In the genomic region with DNA sequence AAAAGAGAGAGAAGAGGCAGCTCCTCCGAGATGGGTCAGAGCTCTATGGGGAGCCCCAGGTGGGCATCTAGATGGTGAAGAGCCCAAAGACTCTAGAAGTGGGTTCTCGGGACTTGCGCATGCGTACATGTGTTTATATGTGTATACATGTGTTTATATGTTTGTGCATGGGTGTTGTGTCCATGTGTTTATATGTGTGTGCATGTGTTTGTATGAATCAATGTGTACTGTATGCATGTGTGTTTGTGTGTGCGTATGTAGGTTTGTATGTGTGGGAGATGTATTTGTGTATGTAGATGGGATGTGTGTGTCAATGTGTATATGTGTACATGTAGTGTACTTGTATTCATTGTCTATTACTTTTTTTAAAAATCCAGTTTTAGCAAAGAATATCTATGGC, we compare ENCODE assay signal across 16 cellular contexts. TPM values are rescaled to one million over a fixed set of nuclear protein-coding genes. Genes with fewer than 3 reads are reported as not detected.
A peak's percentile ranks its signal among the peaks of the same experiment; 100 is the strongest.
DNase-seq lines count a peak whose midpoint lies in the region; ATAC-seq, FAIRE-seq and TF ChIP-seq lines count a peak whose summit lies in the region.
"Had no signal": no experiment of that assay in that cellular context is flagged by ENCODE, and none has a peak within 500 bp of the region (broad histone marks: within the 10 kb centered on the region; RNA-seq: fewer than 3 reads in every experiment).

No MANE protein-coding gene starts in this region.

- H2AFZ ChIP-seq in OCI-LY3 (ENCODE audit: low read depth, low read length) = no peak overlapping the region

- peak overlapping the region; percentile 82 for H3K4me2 ChIP-seq in OCI-LY3 (ENCODE audit: low read length)
- H3K4me2 ChIP-seq: BLaER1, SK-N-SH had no signal

- no peaks in the 10 kb centered on the region for H3K27me3 ChIP-seq in OCI-LY3 (ENCODE audit: low read depth, low read length)
- peaks cover 18 to 24% (median 20%) of the 10 kb centered on the region in 3 donors for H3K27me3 ChIP-seq in gastrocnemius medialis
- H3K27me3 ChIP-seq in thyroid gland = peaks cover 15% of the 10 kb centered on the region
- H3K27me3 ChIP-seq: BLaER1 had no signal

- no peak overlapping the region for H3K27ac Mint-ChIP-seq in activated CD4-positive, alpha-beta T cell treated with anti-CD3 and anti-CD28 coated beads, Interleukin-2, amount 10 ng/mL, durations not matched to agents 7 days and 5 days
- H3K27ac Mint-ChIP-seq: CD8-positive, alpha-beta T cell had no signal

- WGBS in thyroid gland, 2 donors = 93 to 95% methylated on average over 5 of the region's 5 CpGs

- no peaks in the 10 kb centered on the region for H3K9me3 Mint-ChIP-seq in activated CD4-positive, alpha-beta T cell treated with anti-CD3 and anti-CD28 coated beads, Interleukin-2, amount 10 ng/mL, durations not matched to agents 7 days and 5 days
- H3K9me3 Mint-ChIP-seq: CD8-positive, alpha-beta T cell had no signal

- DNase-seq in GM12891 (ENCODE audit: insufficient read length, low spot score) (no peak), gastrocnemius medialis (no peak), thyroid gland (no peak), SKM-1 (lab: John Stamatoyannopoulos, UW; ENCODE audit: unreplicated experiment) (no peak)
- no peak for DNase-seq in activated CD4-positive, alpha-beta T cell treated with anti-CD3 and anti-CD28 coated beads, Interleukin-2, amount 10 ng/mL, durations not matched to agents 7 days and 5 days
- DNase-seq: CD8-positive, alpha-beta T cell; NCI-H1105 treated with DMSO at 0.1 percent for 48 hours; SK-N-SH had no signal

- ATAC-seq in HG02610 (IDR thresholded peaks at IDR 0.05; ENCODE audit: unreplicated experiment) (peak; percentile 3), gastrocnemius medialis (peak; percentile 4 to 7), HG02759 (IDR thresholded peaks at IDR 0.05; ENCODE audit: unreplicated experiment) (no peak)
- ATAC-seq: CD8-positive, alpha-beta T cell had no signal

- H3K4me1 ChIP-seq in OCI-LY3 (ENCODE audit: low read length) (peaks cover 28% of the 10 kb centered on the region), gastrocnemius medialis (peaks cover 22 to 24% of the 10 kb centered on the region in 2 donors), thyroid gland (peaks cover 6 to 11% of the 10 kb centered on the region in 2 donors)
- H3K4me1 ChIP-seq: BLaER1 had no signal

- H3K79me2 ChIP-seq in OCI-LY3 (ENCODE audit: low read length) = no peaks in the 10 kb centered on the region

- intact Hi-C loops in gastrocnemius medialis (cut with DNase I; ENCODE audit: low total_unique reads) (loop anchor here (5.0 kb wide), 1 partner anchor 85 kb away; a partner anchor contains a TSS), thyroid gland (cut with DNase I) (no loop called here)

- in situ Hi-C loops in gastrocnemius medialis (cut with MboI; ENCODE audit: low sequenced_read_pairs in 4 of 4) = no loop called here

- H3K9ac ChIP-seq in OCI-LY3 (ENCODE audit: low read length) = no peak overlapping the region
- H3K9ac ChIP-seq: BLaER1, SK-N-SH had no signal

- TF ChIP-seq POLR2A in GM12891 (IDR thresholded peaks at IDR 0.05; ENCODE audit: low read depth, low read length) (no peak), gastrocnemius medialis (IDR thresholded peaks at IDR 0.05) (no peak), thyroid gland (IDR thresholded peaks at IDR 0.05) (no peak)

- H3K9me3 ChIP-seq in OCI-LY3 (ENCODE audit: insufficient read depth, low read length) = no peaks in the 10 kb centered on the region
- H3K9me3 ChIP-seq in gastrocnemius medialis = no peaks in the 10 kb centered on the region
- no peaks in the 10 kb centered on the region for H3K9me3 ChIP-seq in thyroid gland
- H3K9me3 ChIP-seq: BLaER1, SK-N-SH had no signal

- H4K20me1 ChIP-seq in OCI-LY3 (ENCODE audit: insufficient read depth, low read length) = no peaks in the 10 kb centered on the region
- H4K20me1 ChIP-seq: BLaER1 had no signal

- CTCF ChIA-PET in activated CD4-positive, alpha-beta T cell treated with anti-CD3 and anti-CD28 coated beads, Interleukin-2, amount 10 ng/mL, durations not matched to agents 7 days and 5 days (lab: Charles Lee) = interaction anchor here (0.5 to 1.4 kb wide), 5 partner anchors 26 to 695 kb away, joined by 3 to 4 read pairs (median 3); a partner anchor contains a TSS

- H3K36me3 ChIP-seq in OCI-LY3 (replicated peaks; ENCODE audit: low read depth, low read length) = no peaks in the 10 kb centered on the region
- H3K36me3 ChIP-seq in gastrocnemius medialis = no peaks in the 10 kb centered on the region
- H3K36me3 ChIP-seq in thyroid gland = no peaks in the 10 kb centered on the region
- H3K36me3 ChIP-seq: BLaER1 had no signal

- H3K27me3 Mint-ChIP-seq in activated CD4-positive, alpha-beta T cell treated with anti-CD3 and anti-CD28 coated beads, Interleukin-2, amount 10 ng/mL, durations not matched to agents 7 days and 5 days = peaks cover 26% of the 10 kb centered on the region

- no peak overlapping the region for H3K4me3 Mint-ChIP-seq in activated CD4-positive, alpha-beta T cell treated with anti-CD3 and anti-CD28 coated beads, Interleukin-2, amount 10 ng/mL, durations not matched to agents 7 days and 5 days
- H3K4me3 Mint-ChIP-seq: CD8-positive, alpha-beta T cell had no signal

- no peaks in the 10 kb centered on the region for H3K36me3 Mint-ChIP-seq in activated CD4-positive, alpha-beta T cell treated with anti-CD3 and anti-CD28 coated beads, Interleukin-2, amount 10 ng/mL, durations not matched to agents 7 days and 5 days (ENCODE audit: low read depth)
- H3K36me3 Mint-ChIP-seq: CD8-positive, alpha-beta T cell had no signal

- H3K4me3 ChIP-seq in OCI-LY3 (ENCODE audit: low read length) (no peak overlapping the region), gastrocnemius medialis (no peak overlapping the region), thyroid gland (replicated peaks in 1 of 3) (no peak overlapping the region)
- H3K4me3 ChIP-seq: BLaER1 had no signal

- H3K27ac ChIP-seq in OCI-LY3 (ENCODE audit: low read length) = peak overlapping the region; percentile 79
- peak overlapping the region; percentile 78 to 88 (median 80) for H3K27ac ChIP-seq in gastrocnemius medialis
- no peak overlapping the region for H3K27ac ChIP-seq in thyroid gland
- H3K27ac ChIP-seq: BLaER1 had no signal

- peak; percentile 64 for FAIRE-seq in GM12891 (lab: Jason Lieb, UNC)

- peaks cover 4% of the 10 kb centered on the region for H3K4me1 Mint-ChIP-seq in activated CD4-positive, alpha-beta T cell treated with anti-CD3 and anti-CD28 coated beads, Interleukin-2, amount 10 ng/mL, durations not matched to agents 7 days and 5 days

- POLR2A ChIA-PET in activated CD4-positive, alpha-beta T cell treated with anti-CD3 and anti-CD28 coated beads, Interleukin-2, amount 10 ng/mL, durations not matched to agents 7 days and 5 days (lab: Charles Lee) = no interaction called here

- no peak for TF ChIP-seq CTCF in OCI-LY3 (IDR thresholded peaks at IDR 0.05; ENCODE audit: low read depth, low read length)
- TF ChIP-seq CTCF in gastrocnemius medialis (IDR thresholded peaks at IDR 0.05 in 4 of 5, conservative IDR thresholded peaks at IDR 0.05 in 1 of 5) = no peak
- no peak for TF ChIP-seq CTCF in thyroid gland (IDR thresholded peaks at IDR 0.05)

TF ChIP-seq in GM12891, 5 proteins besides CTCF, POLR2A, EP300 and RAD21:
- TF ChIP-seq POU2F2 (IDR thresholded peaks at IDR 0.05; ENCODE audit: low read depth, low read length) = no peak
- TF ChIP-seq TAF1 (IDR thresholded peaks at IDR 0.05; ENCODE audit: low read depth, low read length) = no peak
- no peak for TF ChIP-seq POLR2AphosphoS5 (IDR thresholded peaks at IDR 0.05; ENCODE audit: low read depth, low read length)
- TF ChIP-seq PAX5 (IDR thresholded peaks at IDR 0.05; ENCODE audit: insufficient read depth, low read length, severe bottlenecking) = no peak
- no peak for TF ChIP-seq SPI1 (IDR thresholded peaks at IDR 0.05; ENCODE audit: low read depth, low read length)

RNA-seq across cellular contexts. Expression of a gene that starts 25.6 kb away (rescaled TPM):
- 50.7 TPM for polyA plus RNA-seq in GM12891 (2012; ENCODE audit: low read depth, missing spikeins)
- total RNA-seq in gastrocnemius medialis (100 to 1,000 TPM in 1 of 4 donors, 10 to 100 TPM in 3; 56.0 to 147 (median 65.3) TPM), thyroid gland (10 to 100 TPM; 35.9 to 49.5 (median 41.6) TPM)
- total RNA-seq in activated CD4-positive, alpha-beta T cell treated with anti-CD3 and anti-CD28 coated beads, Interleukin-2, amount 10 ng/mL, durations not matched to agents 7 days and 5 days = 10 to 100 TPM; 58.8 to 64.9 TPM

RNA-seq across cellular contexts. Expression of a gene that starts 29.5 kb away (rescaled TPM):
- polyA plus RNA-seq in GM12891 (2012; ENCODE audit: low read depth, missing spikeins) = not detected
- total RNA-seq in gastrocnemius medialis (not detected), thyroid gland (not detected)
- not detected for total RNA-seq in activated CD4-positive, alpha-beta T cell treated with anti-CD3 and anti-CD28 coated beads, Interleukin-2, amount 10 ng/mL, durations not matched to agents 7 days and 5 days
- total RNA-seq: A172; CD8-positive, alpha-beta T cell; H4; LHCN-M2; Right ventricle myocardium superior had no signal
- polyA plus RNA-seq: SK-N-SH had no signal

RNA-seq across cellular contexts. Expression of a gene that starts 52.9 kb away (rescaled TPM):
- 0.14 TPM for polyA plus RNA-seq in GM12891 (2012; ENCODE audit: low read depth, missing spikeins)
- not detected for total RNA-seq in gastrocnemius medialis
- total RNA-seq in activated CD4-positive, alpha-beta T cell treated with anti-CD3 and anti-CD28 coated beads, Interleukin-2, amount 10 ng/mL, durations not matched to agents 7 days and 5 days = not detected
- total RNA-seq in thyroid gland = 1 to 10 TPM in 3 of 4 donors, not detected in 1; 1.9 to 4.6 (median 4.4) TPM
- total RNA-seq: Right ventricle myocardium superior had no signal

RNA-seq across cellular contexts. Expression of a gene that starts 56.1 kb away (rescaled TPM):
- polyA plus RNA-seq in GM12891 (2012; ENCODE audit: low read depth, missing spikeins) = not detected
- over 10,000 TPM; 19,008 to 28,635 (median 23,575) TPM for total RNA-seq in gastrocnemius medialis
- not detected for total RNA-seq in activated CD4-positive, alpha-beta T cell treated with anti-CD3 and anti-CD28 coated beads, Interleukin-2, amount 10 ng/mL, durations not matched to agents 7 days and 5 days
- total RNA-seq in thyroid gland = 10 to 100 TPM; 26.7 to 54.4 (median 28.7) TPM
- total RNA-seq: CD8-positive, alpha-beta T cell had no signal

Comparison
In these comparisons a context has a peak if more than half of its experiments do, and no peak if none do; other contexts are left out.
1. H3K27ac ChIP-seq: peak in OCI-LY3 (single experiment) and gastrocnemius medialis (4 of 4); none in thyroid gland (0 of 3).